11 cellular contexts compared by ENCODE assay signal in the genomic region with DNA sequence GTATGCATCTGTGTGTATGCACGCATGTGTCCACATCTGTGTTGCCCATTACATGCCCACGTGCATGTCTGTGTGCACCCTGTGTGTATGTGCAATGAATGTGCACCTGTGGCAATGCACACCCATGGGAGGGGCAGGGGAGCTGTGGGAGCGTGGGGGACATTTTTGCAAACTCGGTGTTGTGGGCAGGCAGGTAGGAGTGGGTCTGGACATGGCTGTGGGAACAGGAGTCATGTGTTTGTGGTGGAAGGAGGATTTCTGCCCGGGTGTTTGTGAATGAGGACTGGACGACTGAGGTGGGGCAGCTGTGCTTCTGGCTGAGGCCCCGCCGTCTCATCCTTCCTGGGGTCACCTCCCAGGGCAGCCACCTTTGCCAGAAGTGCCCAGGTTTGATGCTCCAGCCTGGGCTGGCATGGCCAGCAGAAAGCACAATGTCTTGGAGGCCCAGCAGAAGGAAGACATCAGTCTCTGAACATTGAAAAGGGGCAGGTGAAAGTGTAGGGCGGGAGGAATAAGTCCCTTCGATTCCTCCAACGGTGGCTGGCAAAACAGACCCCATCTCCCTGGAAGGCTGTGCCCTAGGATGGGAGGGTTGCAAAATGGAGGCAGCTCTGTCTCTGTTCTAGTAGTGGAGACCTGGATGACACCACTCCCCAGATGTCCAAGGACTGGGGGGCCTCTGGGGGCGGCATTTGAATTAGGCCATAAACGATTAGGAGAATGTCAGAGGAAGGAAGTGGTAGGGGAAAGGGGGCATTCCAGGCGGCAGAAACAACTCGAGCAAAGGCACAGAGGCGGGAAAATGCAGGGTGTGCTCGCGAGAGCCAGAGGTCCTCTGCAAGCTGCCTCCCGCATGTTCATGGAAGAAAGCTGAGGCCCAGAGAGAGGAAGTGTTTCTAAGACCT. TPM values are rescaled to one million over a fixed set of nuclear protein-coding genes. Genes with fewer than 3 reads are reported as not detected.
DNase-seq lines count a peak whose midpoint lies in the region; ATAC-seq lines count a peak whose summit lies in the region.
"Had no signal": no experiment of that assay in that cellular context is flagged by ENCODE, and none has a peak within 500 bp of the region (broad histone marks: within the 10 kb centered on the region; RNA-seq: fewer than 3 reads in every experiment).

No MANE protein-coding gene starts in this region.

- no peak overlapping the region for H3K4ac ChIP-seq in mesendoderm (ENCODE audit: low read depth, low read length)

- intact Hi-C loops in activated T-helper 2 cell treated with anti-CD3 and anti-CD28 coated beads, Interferon-gamma antibody, Interleukin-2, Interleukin-4, amounts not matched to agents 10 μg/mL and 5 μg/mL and 100 μg/mL, durations not matched to agents 14 hours and 24 hours and 36 hours (cut with micrococcal nuclease) = no loop called here

- H2AK5ac ChIP-seq in mesendoderm (ENCODE audit: low read length) = no peak overlapping the region

- H3K4me2 ChIP-seq in BLaER1 (peak overlapping the region; percentile 90), mesendoderm (ENCODE audit: low read length) (no peak overlapping the region)

- ATAC-seq in GM19035 (IDR thresholded peaks at IDR 0.05; ENCODE audit: unreplicated experiment) = no peak

- H3K18ac ChIP-seq in mesendoderm (ENCODE audit: low read length) = no peak overlapping the region

- H2BK120ac ChIP-seq in mesendoderm (ENCODE audit: low read depth, low read length) = no peak overlapping the region

- H4K20me1 ChIP-seq in BLaER1 = no peaks in the 10 kb centered on the region

- no peaks in the 10 kb centered on the region for H3K36me3 Mint-ChIP-seq in activated T-helper 2 cell treated with anti-CD3 and anti-CD28 coated beads, Interferon-gamma antibody, Interleukin-2, Interleukin-4, amounts not matched to agents 10 μg/mL and 5 μg/mL and 100 μg/mL, durations not matched to agents 14 hours and 24 hours and 36 hours (ENCODE audit: low read depth)

- H3K9ac ChIP-seq in BLaER1 (peak overlapping the region; percentile 76), mesendoderm (ENCODE audit: low read length) (no peak overlapping the region)

- peak overlapping the region; percentile 20 for H3K4me3 Mint-ChIP-seq in activated T-helper 2 cell treated with anti-CD3 and anti-CD28 coated beads, Interferon-gamma antibody, Interleukin-2, Interleukin-4, amounts not matched to agents 10 μg/mL and 5 μg/mL and 100 μg/mL, durations not matched to agents 14 hours and 24 hours and 36 hours (ENCODE audit: low read depth)

- peak; percentile 61 for DNase-seq in H7
- no peak for DNase-seq in activated T-helper 2 cell treated with anti-CD3 and anti-CD28 coated beads, Interferon-gamma antibody, Interleukin-2, Interleukin-4, amounts not matched to agents 10 μg/mL and 5 μg/mL and 100 μg/mL, durations not matched to agents 14 hours and 24 hours and 36 hours (ENCODE audit: low spot score)
- DNase-seq in mesendoderm = no peak
- DNase-seq in NCI-H526 treated with DMSO at 0.1 percent for 48 hours (lab: John Stamatoyannopoulos, UW) = no peak
- no peak for DNase-seq in NCI-H2081 (lab: John Stamatoyannopoulos, UW)
- DNase-seq in NAMALWA (ENCODE audit: low spot score) = no peak
- DNase-seq: NCI-H2107, SHP77 treated with DMSO at 0.1 percent for 48 hours had no signal

- no peak overlapping the region for H2BK15ac ChIP-seq in mesendoderm (replicated peaks; ENCODE audit: low read depth)

- H3K4me1 ChIP-seq in BLaER1 (peaks cover 86% of the 10 kb centered on the region), mesendoderm (ENCODE audit: control insufficient read depth, low read depth, low read length) (peaks cover 7% of the 10 kb centered on the region)

- H2BK5ac ChIP-seq in mesendoderm (ENCODE audit: low read length) = no peak overlapping the region

- peak overlapping the region; percentile 35 for H3K23ac ChIP-seq in mesendoderm (ENCODE audit: low read length)

- H3K27me3 Mint-ChIP-seq in activated T-helper 2 cell treated with anti-CD3 and anti-CD28 coated beads, Interferon-gamma antibody, Interleukin-2, Interleukin-4, amounts not matched to agents 10 μg/mL and 5 μg/mL and 100 μg/mL, durations not matched to agents 14 hours and 24 hours and 36 hours (ENCODE audit: low read depth) = no peaks in the 10 kb centered on the region

- H3K56ac ChIP-seq in mesendoderm (ENCODE audit: low read length) = peak overlapping the region; percentile 19

- H3K4me3 ChIP-seq in BLaER1 (no peak overlapping the region), H7 (ENCODE audit: insufficient read depth, low read depth, low read length) (no peak overlapping the region), mesendoderm (ENCODE audit: low read length) (no peak overlapping the region)

- H3K36me3 ChIP-seq in BLaER1 = no peaks in the 10 kb centered on the region
- no peaks in the 10 kb centered on the region for H3K36me3 ChIP-seq in H7 (replicated peaks; ENCODE audit: control insufficient read depth, insufficient read depth, low read length)
- no peaks in the 10 kb centered on the region for H3K36me3 ChIP-seq in mesendoderm (ENCODE audit: control insufficient read depth, insufficient read depth, low read length)

- no peaks in the 10 kb centered on the region for H3K9me3 ChIP-seq in BLaER1

- H3K27me3 ChIP-seq in BLaER1 = no peaks in the 10 kb centered on the region
- no peaks in the 10 kb centered on the region for H3K27me3 ChIP-seq in H7 (ENCODE audit: control insufficient read depth, insufficient read depth, low read length)
- H3K27me3 ChIP-seq in mesendoderm (ENCODE audit: insufficient read depth, low read length, poor library complexity) = no peaks in the 10 kb centered on the region

- H4K8ac ChIP-seq in mesendoderm (ENCODE audit: low read depth, low read length) = no peak overlapping the region

- peak overlapping the region; percentile 95 for H3K27ac Mint-ChIP-seq in activated T-helper 2 cell treated with anti-CD3 and anti-CD28 coated beads, Interferon-gamma antibody, Interleukin-2, Interleukin-4, amounts not matched to agents 10 μg/mL and 5 μg/mL and 100 μg/mL, durations not matched to agents 14 hours and 24 hours and 36 hours

- H3K79me1 ChIP-seq in mesendoderm (ENCODE audit: low read length) = no peaks in the 10 kb centered on the region

- H3K9me3 Mint-ChIP-seq in activated T-helper 2 cell treated with anti-CD3 and anti-CD28 coated beads, Interferon-gamma antibody, Interleukin-2, Interleukin-4, amounts not matched to agents 10 μg/mL and 5 μg/mL and 100 μg/mL, durations not matched to agents 14 hours and 24 hours and 36 hours = no peaks in the 10 kb centered on the region

- peaks cover 43% of the 10 kb centered on the region for H3K4me1 Mint-ChIP-seq in activated T-helper 2 cell treated with anti-CD3 and anti-CD28 coated beads, Interferon-gamma antibody, Interleukin-2, Interleukin-4, amounts not matched to agents 10 μg/mL and 5 μg/mL and 100 μg/mL, durations not matched to agents 14 hours and 24 hours and 36 hours (ENCODE audit: low read depth)

- H4K5ac ChIP-seq in mesendoderm (ENCODE audit: low read length) = no peak overlapping the region

- WGBS in mesendoderm (ENCODE audit: extremely low coverage, insufficient coverage, low lambda C conversion rate) = no CpG with 5 or more reads among the region's 19 CpGs

- H3K79me2 ChIP-seq in mesendoderm (ENCODE audit: control insufficient read depth, insufficient read depth, low read length) = no peaks in the 10 kb centered on the region

- peak overlapping the region; percentile 91 for H3K27ac ChIP-seq in BLaER1
- H3K27ac ChIP-seq in mesendoderm (ENCODE audit: low read depth, low read length) = no peak overlapping the region

RNA-seq across cellular contexts. Expression of a gene that starts 19.1 kb away (rescaled TPM):
- total RNA-seq in H7 (2014; rRNA removed; shearing (Covaris generic)) = 0.94 and 3.0 TPM in 2 replicates
- total RNA-seq in activated T-helper 2 cell treated with anti-CD3 and anti-CD28 coated beads, Interferon-gamma antibody, Interleukin-2, Interleukin-4, amounts not matched to agents 10 μg/mL and 5 μg/mL and 100 μg/mL, durations not matched to agents 14 hours and 24 hours and 36 hours = 0.89 and 0.97 TPM in 2 replicates
- 0.31 TPM for polyA plus RNA-seq in mesendoderm (2013, experiment 1 of 2)
- 0.29 TPM for polyA plus RNA-seq in mesendoderm (2013, experiment 2 of 2)

RNA-seq across cellular contexts. Expression of a gene that starts 29.0 kb away (rescaled TPM):
- 13.2 and 15.0 TPM in 2 replicates for total RNA-seq in H7 (2014; rRNA removed; shearing (Covaris generic))
- 88.1 and 90.9 TPM in 2 replicates for total RNA-seq in activated T-helper 2 cell treated with anti-CD3 and anti-CD28 coated beads, Interferon-gamma antibody, Interleukin-2, Interleukin-4, amounts not matched to agents 10 μg/mL and 5 μg/mL and 100 μg/mL, durations not matched to agents 14 hours and 24 hours and 36 hours
- 38.7 TPM for polyA plus RNA-seq in mesendoderm (2013, experiment 1 of 2)
- 38.4 TPM for polyA plus RNA-seq in mesendoderm (2013, experiment 2 of 2)

RNA-seq across cellular contexts. Expression of a gene that starts 58.7 kb away (rescaled TPM):
- total RNA-seq in H7 (2014; rRNA removed; shearing (Covaris generic)) = 4.2 and 10.8 TPM in 2 replicates
- not detected in 2 replicates for total RNA-seq in activated T-helper 2 cell treated with anti-CD3 and anti-CD28 coated beads, Interferon-gamma antibody, Interleukin-2, Interleukin-4, amounts not matched to agents 10 μg/mL and 5 μg/mL and 100 μg/mL, durations not matched to agents 14 hours and 24 hours and 36 hours
- 1.7 TPM for polyA plus RNA-seq in mesendoderm (2013, experiment 1 of 2)
- 1.6 TPM for polyA plus RNA-seq in mesendoderm (2013, experiment 2 of 2)
- total RNA-seq: pulmonary artery endothelial cell had no signal
